ENCODE assay signal across 17 cellular contexts in genomic region chr19:9789066-9789465, GRCh38. TPM values are rescaled to one million over a fixed set of nuclear protein-coding genes. Genes with fewer than 3 reads are reported as not detected.
A peak's percentile ranks its signal among the peaks of the same experiment; 100 is the strongest.
DNase-seq lines count a peak whose midpoint lies in the region; ATAC-seq and TF ChIP-seq lines count a peak whose summit lies in the region.
"Had no signal": no experiment of that assay in that cellular context is flagged by ENCODE, and none has a peak within 500 bp of the region (broad histone marks: within the 10 kb centered on the region; RNA-seq: fewer than 3 reads in every experiment).

No MANE protein-coding gene starts in this region.

- peak overlapping the region in 4 of 5 experiments; percentile 10 to 87 (median 44) for H3K4me3 Mint-ChIP-seq in brain
- peak overlapping the region; percentile 59 to 83 (median 77) for H3K4me3 Mint-ChIP-seq in nephron
- H3K4me3 Mint-ChIP-seq: activated T-helper 17 cell treated with anti-CD3 and anti-CD28 coated beads, Interleukin-2, amount 50 U/mL, for 72 hours had no signal

- no peaks in the 10 kb centered on the region for H3K27me3 ChIP-seq in AG04450 (ENCODE audit: control insufficient read depth, insufficient read depth, low read length)
- H3K27me3 ChIP-seq: transverse colon had no signal

- 0 out of 2 replicates have a peak overlapping the region, but pooled peaks have one; percentile 4 for H3K4me3 ChIP-seq in AG04450 (ENCODE audit: low read depth, low read length)
- H3K4me3 ChIP-seq: skin epidermis, transverse colon had no signal

- TF ChIP-seq CTCF in AG04450 (IDR thresholded peaks at IDR 0.05; ENCODE audit: low read depth, low read length) (no peak), brain (conservative IDR thresholded peaks at IDR 0.05) (no peak), nephron (IDR thresholded peaks at IDR 0.05; ENCODE audit: unreplicated experiment in 3 of 3) (no peak)

- no peak for ATAC-seq in GM21381 (IDR thresholded peaks at IDR 0.05; ENCODE audit: unreplicated experiment)
- ATAC-seq: activated T-helper 17 cell treated with anti-CD3 and anti-CD28 coated beads, Interleukin-2, amount 50 U/mL, for 72 hours had no signal

- H3K9me3 Mint-ChIP-seq in brain: no peaks in the 10 kb centered on the region
- no peaks in the 10 kb centered on the region for H3K9me3 Mint-ChIP-seq in nephron
- H3K9me3 Mint-ChIP-seq: activated T-helper 17 cell treated with anti-CD3 and anti-CD28 coated beads, Interleukin-2, amount 50 U/mL, for 72 hours had no signal

- H3K36me3 Mint-ChIP-seq in brain (no peaks in the 10 kb centered on the region), nephron (ENCODE audit: low read depth) (no peaks in the 10 kb centered on the region)

- peak overlapping the region; percentile 11 for H3K27ac ChIP-seq in AG04450 (ENCODE audit: low read depth, low read length)
- H3K27ac ChIP-seq: skin epidermis, VCaP had no signal

- DNase-seq in AG04450 (ENCODE audit: low read depth, low spot score) (no peak), DMS114 treated with DMSO at 0.1 percent for 48 hours (lab: John Stamatoyannopoulos, UW; ENCODE audit: unreplicated experiment) (no peak), islet precursor cell (no peak)
- DNase-seq: anterior cingulate cortex; CD4-positive, alpha-beta memory T cell; head of caudate nucleus; midbrain; NCI-H1436; NK-92 treated with Interleukin-12 subunit alpha and Interleukin-12 subunit beta, amount 100 ng/mL, for 24 hours; RPMI8226; transverse colon had no signal

- H3K27ac Mint-ChIP-seq in brain (peak overlapping the region; percentile 69 to 95 (median 85)), nephron (peak overlapping the region; percentile 96 to 98 (median 97))
- H3K27ac Mint-ChIP-seq: activated T-helper 17 cell treated with anti-CD3 and anti-CD28 coated beads, Interleukin-2, amount 50 U/mL, for 72 hours had no signal

- H3K4me1 Mint-ChIP-seq in brain: peaks cover 52% of the 10 kb centered on the region
- peaks cover 45% of the 10 kb centered on the region for H3K4me1 Mint-ChIP-seq in nephron

- POLR2A ChIA-PET in AG04450 (lab: Yijun Ruan, JAX): no interaction called here

- H3K27me3 Mint-ChIP-seq in brain (no peaks in the 10 kb centered on the region), nephron (ENCODE audit: low read depth) (peaks cover 4% of the 10 kb centered on the region)
- H3K27me3 Mint-ChIP-seq: activated T-helper 17 cell treated with anti-CD3 and anti-CD28 coated beads, Interleukin-2, amount 50 U/mL, for 72 hours; CD4-positive, alpha-beta memory T cell had no signal

- CTCF ChIA-PET in AG04450 (lab: Charles Lee): interaction anchor here (0.6 to 2.5 kb wide), 6 partner anchors 161 to 472 kb away, joined by 3 to 21 read pairs (median 5); partner anchors contain the start of gene ZNF121

- peaks cover 15% of the 10 kb centered on the region; the same call in 1 of the 2 replicates for H3K9me3 ChIP-seq in AG04450 (ENCODE audit: control insufficient read depth, insufficient read depth, low read length)
- H3K9me3 ChIP-seq: transverse colon had no signal

RNA-seq across cellular contexts. Expression of gene ZNF846, which starts 20.5 kb away (rescaled TPM):
- polyA plus RNA-seq in AG04450 (2011; rRNA removed) (8.3 and 9.2 TPM in 2 replicates), brain (ENCODE audit: insufficient read depth, low read depth, low replicate concordance) (5.3 TPM)
- 6.9 and 8.0 TPM in 2 replicates for polyA minus RNA-seq in AG04450 (2011; rRNA and poly(A)+ RNA removed)

RNA-seq across cellular contexts. Expression of gene FBXL12, which starts 29.8 kb away (rescaled TPM):
- polyA plus RNA-seq in AG04450 (2011; rRNA removed): 23.6 and 28.6 TPM in 2 replicates
- 9.6 and 13.5 TPM in 2 replicates for polyA minus RNA-seq in AG04450 (2011; rRNA and poly(A)+ RNA removed)
- 15.3 TPM for polyA plus RNA-seq in brain (ENCODE audit: insufficient read depth, low read depth, low replicate concordance)

RNA-seq across cellular contexts. Expression of gene UBL5, which starts 38.7 kb away (rescaled TPM):
- polyA plus RNA-seq in AG04450 (2011; rRNA removed): 591 and 734 TPM in 2 replicates
- 75.3 and 86.5 TPM in 2 replicates for polyA minus RNA-seq in AG04450 (2011; rRNA and poly(A)+ RNA removed)
- polyA plus RNA-seq in brain (ENCODE audit: insufficient read depth, low read depth, low replicate concordance): 841 TPM

RNA-seq across cellular contexts. Expression of gene PIN1, which starts 46.1 kb away (rescaled TPM):
- polyA plus RNA-seq in AG04450 (2011; rRNA removed) (33.6 and 42.7 TPM in 2 replicates), brain (ENCODE audit: insufficient read depth, low read depth, low replicate concordance) (273 TPM)
- 13.5 and 19.1 TPM in 2 replicates for polyA minus RNA-seq in AG04450 (2011; rRNA and poly(A)+ RNA removed)
